In the genomic region with DNA sequence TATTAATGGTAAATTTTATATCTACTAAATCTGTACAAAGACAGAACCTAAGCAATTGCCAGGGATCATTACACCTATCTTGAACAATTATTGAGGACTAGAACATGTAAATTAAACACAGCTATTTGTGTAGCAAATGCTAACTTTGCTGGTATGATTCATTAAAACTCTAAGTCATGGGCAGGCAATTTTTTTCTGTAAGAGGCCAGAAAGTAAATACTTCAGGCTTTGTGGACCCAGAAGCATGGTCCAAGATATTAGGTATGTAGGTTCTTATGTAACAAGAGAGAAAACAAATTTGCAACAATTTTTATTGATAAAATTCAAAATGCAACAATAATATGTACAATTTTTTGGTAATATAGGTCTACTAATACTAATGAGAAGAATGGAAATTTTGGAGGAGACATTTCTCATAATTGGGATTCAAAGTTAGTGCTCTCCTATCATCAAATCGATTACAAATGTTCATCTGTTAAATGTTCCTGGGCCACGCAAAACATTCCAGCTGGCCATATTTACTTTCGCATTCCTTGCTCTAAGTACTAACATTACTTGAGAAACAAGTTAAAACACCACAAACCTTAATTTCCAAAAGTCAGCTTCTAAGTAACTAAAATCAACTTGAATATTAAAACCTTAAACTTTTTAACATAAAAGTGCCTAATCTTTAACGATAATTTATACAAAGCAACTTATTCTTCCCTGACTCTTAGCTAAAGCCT, we compare ENCODE assay signal across 2 cellular contexts.
TF ChIP-seq lines count a peak whose summit lies in the region.

No MANE protein-coding gene starts in this region.

TF ChIP-seq in IMR-90, 13 proteins besides CTCF, POLR2A, EP300 and RAD21:
- TF ChIP-seq BHLHE40 (IDR thresholded peaks at IDR 0.05; ENCODE audit: low read depth, low read length), result no peak
- TF ChIP-seq USF2 (IDR thresholded peaks at IDR 0.05; ENCODE audit: low read depth, low read length), result no peak
- TF ChIP-seq RFX5 (IDR thresholded peaks at IDR 0.05; ENCODE audit: low read depth, low read length), result no peak
- no peak for TF ChIP-seq CEBPB (IDR thresholded peaks at IDR 0.05; ENCODE audit: low read depth, low read length)
- TF ChIP-seq ELK1 (IDR thresholded peaks at IDR 0.05; ENCODE audit: borderline replicate concordance, low read depth, low read length), result no peak
- no peak for TF ChIP-seq MXI1 (IDR thresholded peaks at IDR 0.05; ENCODE audit: borderline replicate concordance, low read depth, low read length)
- no peak for TF ChIP-seq CHD1 (IDR thresholded peaks at IDR 0.05; ENCODE audit: low read depth, low read length)
- TF ChIP-seq FOS (IDR thresholded peaks at IDR 0.05; ENCODE audit: low read depth, low read length), result no peak
- TF ChIP-seq MAZ (IDR thresholded peaks at IDR 0.05; ENCODE audit: borderline replicate concordance, low read depth, low read length), result no peak
- no peak for TF ChIP-seq RCOR1 (IDR thresholded peaks at IDR 0.05; ENCODE audit: insufficient replicate concordance, low read length)
- no peak for TF ChIP-seq SMC3 (IDR thresholded peaks at IDR 0.05; ENCODE audit: low read depth, low read length)
- TF ChIP-seq MAFK (IDR thresholded peaks at IDR 0.05; ENCODE audit: low read depth, low read length), result no peak

TF ChIP-seq in H1, 55 proteins besides CTCF, POLR2A, EP300 and RAD21:
- TF ChIP-seq GABPA (IDR thresholded peaks at IDR 0.05; ENCODE audit: borderline replicate concordance, insufficient read depth, low read length), result no peak
- no peak for TF ChIP-seq TCF12 (IDR thresholded peaks at IDR 0.05; ENCODE audit: low read depth, low read length)
- no peak for TF ChIP-seq SIX5 (IDR thresholded peaks at IDR 0.05; ENCODE audit: low read depth, low read length)
- TF ChIP-seq RBBP5 (IDR thresholded peaks at IDR 0.05; ENCODE audit: borderline replicate concordance, low read depth, low read length), result no peak
- no peak for TF ChIP-seq TAF1 (IDR thresholded peaks at IDR 0.05; ENCODE audit: low read depth, low read length)
- no peak for TF ChIP-seq KDM1A (IDR thresholded peaks at IDR 0.05; ENCODE audit: borderline replicate concordance, low read length)
- no peak for TF ChIP-seq YY1 (IDR thresholded peaks at IDR 0.05; ENCODE audit: low read depth, low read length)
- no peak for TF ChIP-seq CBX8 (IDR thresholded peaks at IDR 0.05; ENCODE audit: borderline replicate concordance, low read depth, low read length)
- no peak for TF ChIP-seq CHD1 (IDR thresholded peaks at IDR 0.05; ENCODE audit: low read depth, low read length)
- TF ChIP-seq TBP (IDR thresholded peaks at IDR 0.05; ENCODE audit: low read depth, low read length), result no peak
- TF ChIP-seq, protein P1, sequence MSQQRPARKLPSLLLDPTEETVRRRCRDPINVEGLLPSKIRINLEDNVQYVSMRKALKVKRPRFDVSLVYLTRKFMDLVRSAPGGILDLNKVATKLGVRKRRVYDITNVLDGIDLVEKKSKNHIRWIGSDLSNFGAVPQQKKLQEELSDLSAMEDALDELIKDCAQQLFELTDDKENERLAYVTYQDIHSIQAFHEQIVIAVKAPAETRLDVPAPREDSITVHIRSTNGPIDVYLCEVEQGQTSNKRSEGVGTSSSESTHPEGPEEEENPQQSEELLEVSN (IDR thresholded peaks at IDR 0.05), result no peak
- TF ChIP-seq GTF2F1 (IDR thresholded peaks at IDR 0.05; ENCODE audit: borderline replicate concordance, low read depth, low read length), result no peak
- TF ChIP-seq ZNF274 (IDR thresholded peaks at IDR 0.05; ENCODE audit: borderline replicate concordance, extremely low read depth, low read length), result no peak
- no peak for TF ChIP-seq SP2 (IDR thresholded peaks at IDR 0.05; ENCODE audit: low read length)
- TF ChIP-seq ATF2 (IDR thresholded peaks at IDR 0.05; ENCODE audit: low read length), result no peak
- TF ChIP-seq SIN3A (conservative IDR thresholded peaks at IDR 0.05 in 1 of 2, IDR thresholded peaks at IDR 0.05 in 1 of 2; ENCODE audit: low read depth in 1 of 2, low read length in 2 of 2), result no peak
- no peak for TF ChIP-seq MAFK (IDR thresholded peaks at IDR 0.05; ENCODE audit: low read depth, low read length)
